ENCODE assay signal across 8 cellular contexts in the genomic region with DNA sequence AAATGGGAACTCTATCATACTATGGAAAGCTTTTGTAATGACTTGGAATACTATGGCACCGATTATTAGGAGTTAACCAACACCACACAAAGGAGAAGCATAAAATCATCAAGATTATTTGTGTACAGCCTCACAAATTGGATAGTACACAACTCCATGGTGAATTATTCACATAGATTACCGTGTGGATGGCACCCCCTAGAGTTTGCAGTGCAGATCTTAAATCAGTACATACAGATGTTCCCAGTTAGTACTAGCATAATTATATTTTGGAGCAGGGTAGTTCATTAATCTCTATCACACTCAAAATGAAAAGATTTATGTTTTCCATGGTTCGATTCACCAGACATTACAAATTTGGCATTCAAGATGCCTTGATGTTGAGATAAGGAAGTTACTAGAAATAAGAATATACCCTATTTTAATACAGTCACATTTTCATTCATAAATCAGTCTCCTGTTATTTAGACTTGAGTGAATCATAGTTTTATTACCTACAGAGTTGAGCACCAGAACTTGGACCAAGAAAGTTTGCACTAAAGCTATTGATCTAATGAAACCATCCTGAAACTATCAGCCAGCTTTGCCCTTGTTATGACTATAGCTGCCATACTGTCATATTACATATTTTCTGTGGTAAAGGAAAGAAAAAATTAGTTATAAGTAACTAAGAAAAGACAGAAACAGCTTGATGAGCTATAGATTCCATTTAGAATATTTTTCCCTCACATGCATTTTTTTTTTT.
A peak's percentile ranks its signal among the peaks of the same experiment; 100 is the strongest.
DNase-seq lines count a peak whose midpoint lies in the region; ATAC-seq and TF ChIP-seq lines count a peak whose summit lies in the region.

No MANE protein-coding gene starts in this region.

- H3K4me3 Mint-ChIP-seq in MCF 10A (ENCODE audit: unreplicated experiment): no peak overlapping the region

- H3K36me3 Mint-ChIP-seq in MCF 10A (ENCODE audit: insufficient read depth, unreplicated experiment): no peaks in the 10 kb centered on the region

- H3K27me3 Mint-ChIP-seq in MCF 10A (ENCODE audit: insufficient read depth, unreplicated experiment): no peaks in the 10 kb centered on the region

- ATAC-seq in HG02798 (IDR thresholded peaks at IDR 0.05; ENCODE audit: poor library complexity, unreplicated experiment): peak; percentile 62

- DNase-seq in MCF 10A (ENCODE audit: unreplicated experiment) (peak; percentile 46), breast epithelium (ENCODE audit: low spot score in 2 of 2) (no peak), RWPE1 (ENCODE audit: low spot score) (no peak), NCI-H345 treated with DMSO at 0.1 percent for 48 hours (lab: John Stamatoyannopoulos, UW; ENCODE audit: unreplicated experiment) (no peak), Peyer's patch (no peak), HuH-7 (ENCODE audit: low spot score) (no peak)

- CTCF ChIA-PET in MCF 10A (lab: Yijun Ruan, JAX) (interaction anchor here (0.5 to 1.7 kb wide), 7 partner anchors 9 to 800 kb away, joined by 3 to 13 read pairs (median 3); no protein-coding TSS in a partner anchor), RWPE1 (lab: Yijun Ruan, JAX) (interaction anchor here (0.5 to 0.6 kb wide), 2 partner anchors 194 to 810 kb away, joined by 4 read pairs; no protein-coding TSS in a partner anchor)

- TF ChIP-seq CTCF in MCF 10A (IDR thresholded peaks at IDR 0.05; ENCODE audit: unreplicated experiment) (peak; percentile 40), breast epithelium (IDR thresholded peaks at IDR 0.05) (peak in 1 of 3 donors; percentile 14), RWPE1 (conservative IDR thresholded peaks at IDR 0.05; ENCODE audit: low read depth) (0 out of 2 replicates have a peak, but pooled peaks have one; percentile 7), Peyer's patch (IDR thresholded peaks at IDR 0.05) (peak in 1 of 6 experiments; percentile 11)

- H3K4me1 ChIP-seq in breast epithelium (no peaks in the 10 kb centered on the region), iPS-20b (ENCODE audit: insufficient read depth, low read length) (peaks cover 5% of the 10 kb centered on the region; the same call in 1 of the 2 replicates), Peyer's patch (no peaks in the 10 kb centered on the region)

- H3K36me3 ChIP-seq in breast epithelium (no peaks in the 10 kb centered on the region), iPS-20b (ENCODE audit: insufficient read depth, low read depth, low read length) (no peaks in the 10 kb centered on the region), Peyer's patch (no peaks in the 10 kb centered on the region)

- no peak overlapping the region for H3K27ac ChIP-seq in breast epithelium
- no peak overlapping the region for H3K27ac ChIP-seq in RWPE1
- H3K27ac ChIP-seq in iPS-20b (ENCODE audit: low read length): no peak overlapping the region
- H3K27ac ChIP-seq in Peyer's patch: no peak overlapping the region

- H3K27me3 ChIP-seq in breast epithelium: no peaks in the 10 kb centered on the region
- peaks cover 10% of the 10 kb centered on the region; the same call in 1 of the 2 replicates for H3K27me3 ChIP-seq in iPS-20b (ENCODE audit: insufficient read depth, low read length)
- no peaks in the 10 kb centered on the region for H3K27me3 ChIP-seq in Peyer's patch

- H3K27ac Mint-ChIP-seq in MCF 10A (ENCODE audit: low read depth, unreplicated experiment): no peak overlapping the region

- TF ChIP-seq POLR2A in breast epithelium (IDR thresholded peaks at IDR 0.05) (no peak), Peyer's patch (IDR thresholded peaks at IDR 0.05) (no peak)

- no peak overlapping the region for H3K9ac ChIP-seq in iPS-20b (ENCODE audit: low read depth, low read length)

- BruUV-seq in MCF 10A (replicated peaks; lab: Mats Ljungman, UMichigan): no TSS peak

- POLR2A ChIA-PET in MCF 10A (lab: Yijun Ruan, JAX) (interaction anchor here (0.6 to 0.8 kb wide), 2 partner anchors 41 to 868 kb away, joined by 3 read pairs; no protein-coding TSS in a partner anchor), RWPE1 (lab: Yijun Ruan, JAX; ENCODE audit: low non-redundant PET) (no interaction called here)

- H3K4me3 ChIP-seq in breast epithelium (no peak overlapping the region), iPS-20b (ENCODE audit: low read length) (peak overlapping the region; percentile 22; the same call in 1 of the 2 replicates), Peyer's patch (no peak overlapping the region)

- no peaks in the 10 kb centered on the region for H3K9me3 Mint-ChIP-seq in MCF 10A (ENCODE audit: unreplicated experiment)

- no peaks in the 10 kb centered on the region for H3K4me1 Mint-ChIP-seq in MCF 10A (ENCODE audit: insufficient read depth, unreplicated experiment)

- intact Hi-C loops in MCF 10A (cut with micrococcal nuclease) (loop anchor here (1.0 to 2.0 kb wide), 3 partner anchors 256 to 789 kb away; no protein-coding TSS in a partner anchor), breast epithelium (cut with DNase I; ENCODE audit: low total_unique reads) (no loop called here)

- no peaks in the 10 kb centered on the region for H3K9me3 ChIP-seq in breast epithelium
- no peaks in the 10 kb centered on the region for H3K9me3 ChIP-seq in iPS-20b (ENCODE audit: insufficient read depth, low read depth, low read length)
- H3K9me3 ChIP-seq in Peyer's patch: no peaks in the 10 kb centered on the region
